In the genomic region with DNA sequence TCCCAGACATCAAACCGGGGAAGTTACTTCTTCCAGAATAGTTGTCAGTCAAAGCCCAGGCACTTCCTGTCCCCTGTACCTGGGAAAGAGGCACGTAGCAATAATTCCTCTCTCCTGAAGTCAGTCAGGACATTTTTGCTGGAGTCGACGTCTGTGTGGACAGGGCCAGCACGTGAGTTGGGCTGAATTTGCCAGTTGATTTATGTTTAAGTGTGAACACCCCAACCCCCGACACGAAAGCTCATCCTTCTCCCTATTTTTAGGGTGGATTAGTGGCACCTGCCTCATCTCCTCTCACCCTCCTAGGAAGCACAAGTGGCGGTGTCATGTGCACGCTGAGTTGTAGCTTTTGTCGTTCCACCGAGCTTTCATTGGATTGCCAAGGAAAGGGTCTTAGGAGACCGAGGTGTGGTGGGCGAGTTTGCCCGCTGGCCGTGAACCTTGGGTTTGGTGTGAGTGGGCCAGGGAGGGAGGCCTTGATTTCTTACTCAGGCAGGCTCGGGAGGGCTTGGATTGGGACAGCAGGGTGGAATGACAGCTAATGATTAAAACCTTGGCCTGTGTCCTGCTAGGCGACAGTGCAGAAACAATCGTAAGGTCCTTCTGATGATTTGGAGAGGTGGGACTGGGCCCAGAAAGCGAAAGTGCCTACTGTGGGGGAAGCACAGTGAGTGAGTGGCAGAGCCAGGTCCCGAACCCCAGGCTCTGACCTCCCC, we compare ENCODE assay signal across 10 cellular contexts.
DNase-seq lines count a peak whose midpoint lies in the region; ATAC-seq and TF ChIP-seq lines count a peak whose summit lies in the region.
"Had no signal": no experiment of that assay in that cellular context is flagged by ENCODE, and none has a peak within 500 bp of the region (broad histone marks: within the 10 kb centered on the region; RNA-seq: fewer than 3 reads in every experiment).

No MANE protein-coding gene starts in this region.

- H3K4me1 ChIP-seq in left ventricle myocardium inferior (peaks cover 51% of the 10 kb centered on the region), endocrine pancreas (ENCODE audit: control insufficient read depth, insufficient read depth, low read length) (no peaks in the 10 kb centered on the region), mucosa of stomach (ENCODE audit: control insufficient read depth, insufficient read depth, low read length) (peaks cover 49% of the 10 kb centered on the region), upper lobe of right lung (peaks cover 18% of the 10 kb centered on the region)

- intact Hi-C loops in left ventricle myocardium inferior (cut with micrococcal nuclease) (no loop called here), Right ventricle myocardium inferior (cut with DNase I) (no loop called here), upper lobe of right lung (cut with DNase I) (no loop called here)

- H3K4me3 Mint-ChIP-seq in stimulated activated memory B cell treated with anti-CD40 and anti-IgM and Interleukin-4, amounts not matched to agents 10 μg/mL and 1 μg/mL and 100 μg/mL, for 72 hours, result no peak overlapping the region

- H3K27me3 ChIP-seq in left ventricle myocardium inferior (ENCODE audit: low read depth), result no peaks in the 10 kb centered on the region
- H3K27me3 ChIP-seq in endocrine pancreas (ENCODE audit: control insufficient read depth, insufficient read depth, low read length), result no peaks in the 10 kb centered on the region
- no peaks in the 10 kb centered on the region for H3K27me3 ChIP-seq in mucosa of stomach (ENCODE audit: control insufficient read depth, insufficient read depth, low read length)
- no peaks in the 10 kb centered on the region for H3K27me3 ChIP-seq in upper lobe of right lung
- H3K27me3 ChIP-seq: BE2C had no signal

- no peak for DNase-seq in left ventricle myocardium inferior
- DNase-seq in Right ventricle myocardium inferior (ENCODE audit: missing footprints), result no peak
- no peak for DNase-seq in upper lobe of right lung
- no peak for DNase-seq in activated CD4-positive, CD25-positive, alpha-beta regulatory T cell treated with anti-CD3 and anti-CD28 coated beads, Interleukin-2, amount 50 U/mL, for 72 hours
- DNase-seq: BE2C, NCI-H1694 had no signal

- no peak overlapping the region for H3K27ac Mint-ChIP-seq in stimulated activated memory B cell treated with anti-CD40 and anti-IgM and Interleukin-4, amounts not matched to agents 10 μg/mL and 1 μg/mL and 100 μg/mL, for 72 hours

- ATAC-seq in Right ventricle myocardium inferior (no peak), upper lobe of right lung (no peak), HG02571 (IDR thresholded peaks at IDR 0.05; ENCODE audit: unreplicated experiment) (no peak)
- no peak for ATAC-seq in stimulated activated memory B cell treated with anti-CD40 and anti-IgM and Interleukin-4, amounts not matched to agents 10 μg/mL and 1 μg/mL and 100 μg/mL, for 72 hours

- H3K27me3 Mint-ChIP-seq in stimulated activated memory B cell treated with anti-CD40 and anti-IgM and Interleukin-4, amounts not matched to agents 10 μg/mL and 1 μg/mL and 100 μg/mL, for 72 hours, result peaks cover 71% of the 10 kb centered on the region

- H3K27ac ChIP-seq in left ventricle myocardium inferior (replicated peaks), result peak overlapping the region; percentile 86
- H3K27ac ChIP-seq in upper lobe of right lung, result peak overlapping the region; percentile 88

- TF ChIP-seq CTCF in left ventricle myocardium inferior (IDR thresholded peaks at IDR 0.05; ENCODE audit: borderline replicate concordance) (no peak), upper lobe of right lung (IDR thresholded peaks at IDR 0.05) (no peak)

- H3K9me3 ChIP-seq in left ventricle myocardium inferior (replicated peaks) (peaks cover 4% of the 10 kb centered on the region), endocrine pancreas (ENCODE audit: control insufficient read depth, low read length) (no peaks in the 10 kb centered on the region), mucosa of stomach (ENCODE audit: control insufficient read depth, low read length) (no peaks in the 10 kb centered on the region), upper lobe of right lung (no peaks in the 10 kb centered on the region)
- H3K9me3 ChIP-seq: BE2C had no signal

- H3K9ac ChIP-seq in endocrine pancreas (ENCODE audit: control insufficient read depth, insufficient read depth, low read length), result peak overlapping the region; percentile 38
- peak overlapping the region; percentile 79 for H3K9ac ChIP-seq in mucosa of stomach (ENCODE audit: low read length)

- H3K36me3 Mint-ChIP-seq in stimulated activated memory B cell treated with anti-CD40 and anti-IgM and Interleukin-4, amounts not matched to agents 10 μg/mL and 1 μg/mL and 100 μg/mL, for 72 hours, result no peaks in the 10 kb centered on the region

- peak overlapping the region; percentile 82 for H3K4me3 ChIP-seq in left ventricle myocardium inferior
- peak overlapping the region; percentile 44 for H3K4me3 ChIP-seq in endocrine pancreas (ENCODE audit: control insufficient read depth, insufficient read depth, low read length)
- H3K4me3 ChIP-seq in mucosa of stomach (ENCODE audit: low read length), result peak overlapping the region; percentile 58
- peak overlapping the region; percentile 59 for H3K4me3 ChIP-seq in upper lobe of right lung

- H3K9me3 Mint-ChIP-seq in stimulated activated memory B cell treated with anti-CD40 and anti-IgM and Interleukin-4, amounts not matched to agents 10 μg/mL and 1 μg/mL and 100 μg/mL, for 72 hours, result no peaks in the 10 kb centered on the region

- peaks cover 17% of the 10 kb centered on the region for H3K4me1 Mint-ChIP-seq in stimulated activated memory B cell treated with anti-CD40 and anti-IgM and Interleukin-4, amounts not matched to agents 10 μg/mL and 1 μg/mL and 100 μg/mL, for 72 hours

- H3K36me3 ChIP-seq in left ventricle myocardium inferior (no peaks in the 10 kb centered on the region), endocrine pancreas (ENCODE audit: control insufficient read depth, insufficient read depth, low read length) (no peaks in the 10 kb centered on the region), mucosa of stomach (ENCODE audit: control insufficient read depth, insufficient read depth, low read length) (no peaks in the 10 kb centered on the region), upper lobe of right lung (no peaks in the 10 kb centered on the region)
- H3K36me3 ChIP-seq: BE2C had no signal
